In genomic region chr4:37661643-37662221, GRCh38 we compare ENCODE assay signal across 1 cellular context.
TF ChIP-seq lines count a peak whose summit lies in the region.

No MANE protein-coding gene starts in this region.

TF ChIP-seq in HCT116, 20 proteins besides CTCF, POLR2A, EP300 and RAD21 (continued from another document):
- no peak for TF ChIP-seq REST (IDR thresholded peaks at IDR 0.05; ENCODE audit: low read depth)
